ENCODE assay signal across 1 cellular context in genomic region chr20:24991897-24992419, GRCh38.
TF ChIP-seq lines count a peak whose summit lies in the region.

No MANE protein-coding gene starts in this region.

TF ChIP-seq in A549, 52 proteins besides CTCF, POLR2A, EP300 and RAD21 (continued from another document):
- TF ChIP-seq RARB (CRISPR knock-in tag; IDR thresholded peaks at IDR 0.05) (no peak), NFE2L2 (conservative IDR thresholded peaks at IDR 0.05; ENCODE audit: low read length) (no peak), MAZ (IDR thresholded peaks at IDR 0.05; ENCODE audit: borderline replicate concordance, low read depth, low read length) (no peak), RCOR1 (IDR thresholded peaks at IDR 0.05; ENCODE audit: low read depth, low read length) (no peak), BHLHE40 (IDR thresholded peaks at IDR 0.05; ENCODE audit: low read depth, low read length) (no peak), GATA3 (IDR thresholded peaks at IDR 0.05; ENCODE audit: borderline replicate concordance) (no peak), RFX5 (IDR thresholded peaks at IDR 0.05) (no peak), JUNB (IDR thresholded peaks at IDR 0.05) (no peak), SMC3 (IDR thresholded peaks at IDR 0.05) (no peak)
TF ChIP-seq in A549: peak in this region for 0.
